ENCODE assay signal across 22 cellular contexts in genomic region chr1:220706480-220706879, GRCh38. TPM values are rescaled to one million over a fixed set of nuclear protein-coding genes. Genes with fewer than 3 reads are reported as not detected.
"Had no signal": no experiment of that assay in that cellular context is flagged by ENCODE, and none has a peak within 500 bp of the region (broad histone marks: within the 10 kb centered on the region; RNA-seq: fewer than 3 reads in every experiment).

No MANE protein-coding gene starts in this region.

- H3K27ac ChIP-seq: epithelial cell of prostate, gastrocnemius medialis, neutrophil, sigmoid colon, stomach, thyroid gland, upper lobe of left lung had no signal

- H3K4me1 ChIP-seq: sigmoid colon had no signal

- H3K4me3 ChIP-seq: gastrocnemius medialis, lung, sigmoid colon, stomach, thyroid gland, upper lobe of left lung had no signal

- H3K36me3 ChIP-seq: gastrocnemius medialis, neutrophil, sigmoid colon, stomach, thyroid gland, upper lobe of left lung had no signal

- H3K9me3 ChIP-seq: gastrocnemius medialis, neutrophil, sigmoid colon, stomach, thyroid gland, upper lobe of left lung had no signal

- H3K27me3 ChIP-seq: gastrocnemius medialis, sigmoid colon, thyroid gland, upper lobe of left lung had no signal

- DNase-seq: central memory CD4-positive, alpha-beta T cell; effector CD8-positive, alpha-beta T cell; endodermal cell; gastrocnemius medialis; head of caudate nucleus; natural killer cell; retina; sigmoid colon; stimulated activated CD4-positive, alpha-beta T cell treated with anti-CD3 and anti-CD28 coated beads, Interleukin-15, amount 100 ng/mL, for 24 hours; stimulated activated CD4-positive, alpha-beta T cell treated with anti-CD3 and anti-CD28 coated beads, Interleukin-2, amount 100 ng/mL, for 48 hours; stimulated activated naive CD4-positive, alpha-beta T cell treated with Interleukin-2 at 50 U/mL for 16 hours; thyroid gland; upper lobe of left lung had no signal

- ATAC-seq: esophagus mucosa, natural killer cell had no signal

- FAIRE-seq: colon, keratinocyte, urothelium cell line had no signal

RNA-seq across cellular contexts. Expression of gene MTARC2, which starts 41.6 kb away (rescaled TPM):
- polyA plus RNA-seq: neural cell had no signal
